ENCODE assay signal across 8 cellular contexts in genomic region chr16:351804-352520, GRCh38. TPM values are rescaled to one million over a fixed set of nuclear protein-coding genes. Genes with fewer than 3 reads are reported as not detected.
A peak's percentile ranks its signal among the peaks of the same experiment; 100 is the strongest.
DNase-seq lines count a peak whose midpoint lies in the region; ATAC-seq, FAIRE-seq and TF ChIP-seq lines count a peak whose summit lies in the region.

No MANE protein-coding gene starts in this region.

- peak overlapping the region; percentile 96 for H3K4me3 ChIP-seq in GM12878
- H3K4me3 ChIP-seq in stomach smooth muscle (ENCODE audit: low read length in 2 of 2) = peak overlapping the region; percentile 55 to 72

- DNase-seq in LHCN-M2 (ENCODE audit: low read depth) = peak; percentile 13
- DNase-seq in GM12878 (ENCODE audit: low read depth, low spot score) = no peak
- DNase-seq in left kidney (ENCODE audit: low read depth, low spot score) = peak; percentile 58
- DNase-seq in NCI-H1436 (lab: John Stamatoyannopoulos, UW) = no peak
- no peak for DNase-seq in putamen (ENCODE audit: low spot score)

- CTCF ChIA-PET in GM12878 (lab: Yijun Ruan, JAX) = interaction anchor here (1.0 to 3.3 kb wide), 2 partner anchors 10 to 245 kb away, joined by 3 to 12 read pairs; no protein-coding TSS in a partner anchor

- FAIRE-seq in GM12878 (lab: Jason Lieb, UNC) = no peak

- peaks cover 13% of the 10 kb centered on the region; the same call in 1 of the 2 replicates for H3K4me1 ChIP-seq in ES-I3 (ENCODE audit: insufficient read depth, low read length)
- H3K4me1 ChIP-seq in GM12878 (ENCODE audit: control insufficient read depth, insufficient read depth, low read length) = peaks cover 21% of the 10 kb centered on the region
- peaks cover 10% of the 10 kb centered on the region for H3K4me1 ChIP-seq in stomach smooth muscle (ENCODE audit: control insufficient read depth, insufficient read depth, low read length)

- ATAC-seq in GM21529 (IDR thresholded peaks at IDR 0.05; ENCODE audit: unreplicated experiment) = peak; percentile 16
- no peak for ATAC-seq in GM12878

- peaks cover 31% of the 10 kb centered on the region for H3K79me2 ChIP-seq in GM12878 (ENCODE audit: control insufficient read depth, insufficient read depth, low read length)

- TF ChIP-seq RAD21 in GM12878 (IDR thresholded peaks at IDR 0.05; ENCODE audit: insufficient read depth, low read depth, low read length) = no peak

- H4K20me1 ChIP-seq in GM12878 (ENCODE audit: control insufficient read depth, insufficient read depth) = no peaks in the 10 kb centered on the region

- TF ChIP-seq EP300 in GM12878 (IDR thresholded peaks at IDR 0.05; ENCODE audit: borderline replicate concordance in 1 of 2, control insufficient read depth in 1 of 2, low read depth in 2 of 2, low read length in 2 of 2) = no peak

- H3K4me2 ChIP-seq in GM12878 (ENCODE audit: control insufficient read depth, insufficient read depth) = peak overlapping the region; percentile 82

- H3K9me3 ChIP-seq in ES-I3 (ENCODE audit: control insufficient read depth, insufficient read depth, low read length) (no peaks in the 10 kb centered on the region), GM12878 (replicated peaks; ENCODE audit: control insufficient read depth, insufficient read depth, low read length) (no peaks in the 10 kb centered on the region), stomach smooth muscle (ENCODE audit: control insufficient read depth in 2 of 2, low read length in 2 of 2) (no peaks in the 10 kb centered on the region)

- intact Hi-C loops in GM12878 (cut with micrococcal nuclease; ENCODE audit: unreplicated experiment) = no loop called here

- H3K36me3 ChIP-seq in ES-I3 (ENCODE audit: insufficient read depth, low read length) = no peaks in the 10 kb centered on the region; the same call in 1 of the 2 replicates
- no peaks in the 10 kb centered on the region for H3K36me3 ChIP-seq in GM12878 (ENCODE audit: control insufficient read depth in 2 of 2, insufficient read depth in 2 of 2, low read length in 1 of 2)
- no peaks in the 10 kb centered on the region for H3K36me3 ChIP-seq in stomach smooth muscle (ENCODE audit: control insufficient read depth in 2 of 2, insufficient read depth in 2 of 2, low read length in 2 of 2)

- H3K9ac ChIP-seq in ES-I3 (ENCODE audit: low read depth, low read length) = peak overlapping the region; percentile 73
- H3K9ac ChIP-seq in GM12878 (ENCODE audit: control insufficient read depth, insufficient read depth, low read length) = peak overlapping the region; percentile 73
- H3K9ac ChIP-seq in stomach smooth muscle (ENCODE audit: low read length in 2 of 2) = peak overlapping the region; percentile 67 to 74

- H3K27ac ChIP-seq in GM12878 (ENCODE audit: control insufficient read depth, insufficient read depth) (peak overlapping the region; percentile 48), stomach smooth muscle (ENCODE audit: low read length) (no peak overlapping the region)

- H2AFZ ChIP-seq in GM12878 (ENCODE audit: control insufficient read depth, low read depth, low read length) = peak overlapping the region; percentile 34; the same call in 1 of the 2 replicates

- no TSS peak for BruUV-seq in GM12878 (replicated peaks; lab: Mats Ljungman, UMichigan)

- no peaks in the 10 kb centered on the region for H3K27me3 ChIP-seq in GM12878 (replicated peaks in 1 of 2; ENCODE audit: control insufficient read depth in 2 of 2, insufficient read depth in 2 of 2, low read length in 1 of 2)
- no peaks in the 10 kb centered on the region for H3K27me3 ChIP-seq in stomach smooth muscle (ENCODE audit: control insufficient read depth in 1 of 2, insufficient read depth in 2 of 2, low read length in 2 of 2)

- WGBS in GM12878 (ENCODE audit: insufficient coverage, insufficient replicate concordance, low lambda C conversion rate, missing lambda C conversion rate) = 2% methylated on average over 33 of the region's 95 CpGs

- RAD21 ChIA-PET in GM12878 (lab: Charles Lee; ENCODE audit: unreplicated experiment) = interaction anchor here (0.6 to 4.0 kb wide), 12 partner anchors 11 to 211 kb away, joined by 3 to 28 read pairs (median 4); partner anchors contain the start of genes FAM234A and LUC7L

- SMC1A ChIA-PET in GM12878 (lab: Charles Lee; ENCODE audit: uncharacterized antibody, unreplicated experiment) = interaction anchor here (1.8 kb wide), 1 partner anchor 117 kb away, joined by 5 read pairs; the partner anchor contains the start of gene FAM234A

- no peak for TF ChIP-seq CTCF in GM12878 (IDR thresholded peaks at IDR 0.05 in 2 of 3, conservative IDR thresholded peaks at IDR 0.05 in 1 of 3; ENCODE audit: control insufficient read depth in 2 of 3, extremely low read depth in 1 of 3, insufficient read depth in 1 of 3, low read depth in 3 of 3, low read length in 3 of 3)

- in situ Hi-C loops in GM12878 (cut with MboI) = no loop called here

- no peak for TF ChIP-seq POLR2A in GM12878 (IDR thresholded peaks at IDR 0.05; ENCODE audit: low read depth, low read length)

- POLR2A ChIA-PET in GM12878 (lab: Charles Lee) = interaction anchor here (0.5 to 4.8 kb wide), 8 partner anchors 19 to 295 kb away, joined by 3 to 33 read pairs (median 6); partner anchors contain the start of genes FAM234A, MRPL28 and PGAP6

RNA-seq across cellular contexts. Expression of gene AXIN1, which starts 0.6 kb away (rescaled TPM):
- total RNA-seq in LHCN-M2 (2014; rRNA removed) (21.6 and 22.8 TPM in 2 replicates), GM12878 (2014; rRNA removed) (19.1 and 19.9 TPM in 2 replicates), GM12878 (2014; rRNA removed; fragmentation: Illumina TruSeq; extraction: Trizol) (11.0 and 11.5 TPM in 2 replicates), GM12878 (2021) (25.4 and 27.1 TPM in 2 replicates)
- 9.9 TPM for polyA plus RNA-seq in LHCN-M2 (2012)
- total RNA-seq in GM12878 (2013; cell fraction: nucleolus; rRNA removed) = 38.0 and 46.9 TPM in 2 replicates
- polyA plus RNA-seq in GM12878 (2011; ENCODE audit: low read depth) = 4.6 TPM
- polyA plus RNA-seq in GM12878 (2011; rRNA removed) (4.7 and 6.0 TPM in 2 replicates), GM12878 (2014; fragmentation: Illumina TruSeq; extraction: Trizol) (3.8 and 9.3 TPM in 2 replicates), GM12878 (2014; fragmentation: Nextera tagmentation; extraction: Ambion mirVana) (under 1 TPM; 0.26 to 0.68 TPM), GM12878 (2014; rRNA removed) (17.2 and 19.2 TPM in 2 replicates), GM12878 (2016; fragmentation: Nextera tagmentation; extraction: Ambion mirVana) (1 to 10 TPM; 1.5 to 2.6 TPM)
- polyA plus RNA-seq in GM12878 (2011; cell fraction: cytosol; rRNA removed) = 10.6 and 14.2 TPM in 2 replicates
- 23.2 and 31.8 TPM in 2 replicates for polyA plus RNA-seq in GM12878 (2011; cell fraction: nucleus; rRNA removed)
- polyA plus RNA-seq in GM12878 (2012) = 12.8 and 13.0 TPM in 2 replicates
- polyA minus RNA-seq in GM12878 (2011; rRNA and poly(A)+ RNA removed) = 6.1 and 13.8 TPM in 2 replicates
- 7.1 and 7.8 TPM in 2 replicates for polyA minus RNA-seq in GM12878 (2011; cell fraction: cytosol; rRNA and poly(A)+ RNA removed)
- 7.9 and 11.8 TPM in 2 replicates for polyA minus RNA-seq in GM12878 (2011; cell fraction: nucleus; rRNA and poly(A)+ RNA removed)

RNA-seq across cellular contexts. Expression of gene MRPL28, which starts 18.4 kb away (rescaled TPM):
- total RNA-seq in LHCN-M2 (2014; rRNA removed) (135 and 156 TPM in 2 replicates), GM12878 (2014; rRNA removed) (146 and 151 TPM in 2 replicates), GM12878 (2014; rRNA removed; fragmentation: Illumina TruSeq; extraction: Trizol) (70.1 and 75.0 TPM in 2 replicates), GM12878 (2021) (107 and 115 TPM in 2 replicates)
- 196 TPM for polyA plus RNA-seq in LHCN-M2 (2012)
- 15.1 and 16.4 TPM in 2 replicates for total RNA-seq in GM12878 (2013; cell fraction: nucleolus; rRNA removed)
- polyA plus RNA-seq in GM12878 (2011; ENCODE audit: low read depth) = 33.5 TPM
- polyA plus RNA-seq in GM12878 (2011; rRNA removed) (74.1 and 113 TPM in 2 replicates), GM12878 (2014; fragmentation: Illumina TruSeq; extraction: Trizol) (33.3 and 105 TPM in 2 replicates), GM12878 (2014; fragmentation: Nextera tagmentation; extraction: Ambion mirVana) (10 to 100 TPM in 1 of 2 experiments, 1 to 10 TPM in 1; 1.6 to 17.9 TPM), GM12878 (2014; rRNA removed) (169 and 186 TPM in 2 replicates), GM12878 (2016; fragmentation: Nextera tagmentation; extraction: Ambion mirVana) (100 to 1,000 TPM; 165 to 185 TPM)
- polyA plus RNA-seq in GM12878 (2011; cell fraction: cytosol; rRNA removed) = 182 and 250 TPM in 2 replicates
- 108 and 155 TPM in 2 replicates for polyA plus RNA-seq in GM12878 (2011; cell fraction: nucleus; rRNA removed)
- polyA plus RNA-seq in GM12878 (2012) = 66.3 and 76.9 TPM in 2 replicates
- 49.0 and 63.2 TPM in 2 replicates for polyA minus RNA-seq in GM12878 (2011; rRNA and poly(A)+ RNA removed)
- 25.3 and 25.8 TPM in 2 replicates for polyA minus RNA-seq in GM12878 (2011; cell fraction: cytosol; rRNA and poly(A)+ RNA removed)
- polyA minus RNA-seq in GM12878 (2011; cell fraction: nucleus; rRNA and poly(A)+ RNA removed) = 11.0 and 16.1 TPM in 2 replicates

RNA-seq across cellular contexts. Expression of gene PGAP6, which starts 29.8 kb away (rescaled TPM):
- total RNA-seq in LHCN-M2 (2014; rRNA removed) = 72.4 and 90.2 TPM in 2 replicates
- polyA plus RNA-seq in LHCN-M2 (2012) = 117 TPM
- total RNA-seq in GM12878 (2013; cell fraction: nucleolus; rRNA removed) = 38.0 and 48.1 TPM in 2 replicates
- total RNA-seq in GM12878 (2014; rRNA removed) = 42.5 and 48.8 TPM in 2 replicates
- 19.7 and 24.2 TPM in 2 replicates for total RNA-seq in GM12878 (2014; rRNA removed; fragmentation: Illumina TruSeq; extraction: Trizol)
- total RNA-seq in GM12878 (2021) = 40.7 and 43.5 TPM in 2 replicates
- 8.8 TPM for polyA plus RNA-seq in GM12878 (2011; ENCODE audit: low read depth)
- 10.9 and 32.0 TPM in 2 replicates for polyA plus RNA-seq in GM12878 (2011; rRNA removed)
- 87.8 and 103 TPM in 2 replicates for polyA plus RNA-seq in GM12878 (2011; cell fraction: cytosol; rRNA removed)
- polyA plus RNA-seq in GM12878 (2011; cell fraction: nucleus; rRNA removed) = 103 and 128 TPM in 2 replicates
- 28.8 and 33.5 TPM in 2 replicates for polyA plus RNA-seq in GM12878 (2012)
- 2.8 and 12.6 TPM in 2 replicates for polyA plus RNA-seq in GM12878 (2014; fragmentation: Illumina TruSeq; extraction: Trizol)
- 1 to 10 TPM in 1 of 2 experiments, under 1 TPM in 1; 0.76 to 2.9 TPM for polyA plus RNA-seq in GM12878 (2014; fragmentation: Nextera tagmentation; extraction: Ambion mirVana)
- 44.4 and 58.3 TPM in 2 replicates for polyA plus RNA-seq in GM12878 (2014; rRNA removed)
- 1 to 10 TPM; 3.7 to 5.6 TPM for polyA plus RNA-seq in GM12878 (2016; fragmentation: Nextera tagmentation; extraction: Ambion mirVana)
- 79.7 and 138 TPM in 2 replicates for polyA minus RNA-seq in GM12878 (2011; rRNA and poly(A)+ RNA removed)
- 32.0 and 38.6 TPM in 2 replicates for polyA minus RNA-seq in GM12878 (2011; cell fraction: cytosol; rRNA and poly(A)+ RNA removed)
- 24.1 and 43.6 TPM in 2 replicates for polyA minus RNA-seq in GM12878 (2011; cell fraction: nucleus; rRNA and poly(A)+ RNA removed)

RNA-seq across cellular contexts. Expression of gene NME4, which starts 45.0 kb away (rescaled TPM):
- total RNA-seq in LHCN-M2 (2014; rRNA removed) (142 and 186 TPM in 2 replicates), GM12878 (2014; rRNA removed) (123 and 142 TPM in 2 replicates), GM12878 (2014; rRNA removed; fragmentation: Illumina TruSeq; extraction: Trizol) (60.4 and 63.0 TPM in 2 replicates), GM12878 (2021) (133 and 141 TPM in 2 replicates)
- 336 TPM for polyA plus RNA-seq in LHCN-M2 (2012)
- 20.8 and 21.3 TPM in 2 replicates for total RNA-seq in GM12878 (2013; cell fraction: nucleolus; rRNA removed)
- polyA plus RNA-seq in GM12878 (2011; ENCODE audit: low read depth) = 39.2 TPM
- polyA plus RNA-seq in GM12878 (2011; rRNA removed) (5.0 and 11.1 TPM in 2 replicates), GM12878 (2014; fragmentation: Illumina TruSeq; extraction: Trizol) (28.2 and 60.5 TPM in 2 replicates), GM12878 (2014; fragmentation: Nextera tagmentation; extraction: Ambion mirVana) (10 to 100 TPM; 11.0 to 15.3 TPM), GM12878 (2014; rRNA removed) (235 and 245 TPM in 2 replicates), GM12878 (2016; fragmentation: Nextera tagmentation; extraction: Ambion mirVana) (100 to 1,000 TPM; 132 to 161 TPM)
- 14.1 and 21.2 TPM in 2 replicates for polyA plus RNA-seq in GM12878 (2011; cell fraction: cytosol; rRNA removed)
- polyA plus RNA-seq in GM12878 (2011; cell fraction: nucleus; rRNA removed) = 11.7 and 12.6 TPM in 2 replicates
- 101 and 103 TPM in 2 replicates for polyA plus RNA-seq in GM12878 (2012)
- polyA minus RNA-seq in GM12878 (2011; rRNA and poly(A)+ RNA removed) = 2.3 and 4.6 TPM in 2 replicates
- 12.4 and 18.3 TPM in 2 replicates for polyA minus RNA-seq in GM12878 (2011; cell fraction: cytosol; rRNA and poly(A)+ RNA removed)
- polyA minus RNA-seq in GM12878 (2011; cell fraction: nucleus; rRNA and poly(A)+ RNA removed) = 1.5 and 2.6 TPM in 2 replicates

RNA-seq across cellular contexts. Expression of gene DECR2, which starts 49.7 kb away (rescaled TPM):
- total RNA-seq in LHCN-M2 (2014; rRNA removed) = 18.8 and 22.6 TPM in 2 replicates
- polyA plus RNA-seq in LHCN-M2 (2012) = 28.2 TPM
- total RNA-seq in GM12878 (2013; cell fraction: nucleolus; rRNA removed) = 5.9 and 9.1 TPM in 2 replicates
- 7.2 and 8.0 TPM in 2 replicates for total RNA-seq in GM12878 (2014; rRNA removed)
- total RNA-seq in GM12878 (2014; rRNA removed; fragmentation: Illumina TruSeq; extraction: Trizol) = 4.0 and 4.7 TPM in 2 replicates
- 13.0 and 13.1 TPM in 2 replicates for total RNA-seq in GM12878 (2021)
- 4.2 TPM for polyA plus RNA-seq in GM12878 (2011; ENCODE audit: low read depth)
- polyA plus RNA-seq in GM12878 (2011; rRNA removed) = 2.0 TPM in 2 replicates
- polyA plus RNA-seq in GM12878 (2011; cell fraction: cytosol; rRNA removed) = 4.1 and 7.0 TPM in 2 replicates
- polyA plus RNA-seq in GM12878 (2011; cell fraction: nucleus; rRNA removed) = 15.3 and 20.1 TPM in 2 replicates
- polyA plus RNA-seq in GM12878 (2012) = 5.8 and 8.8 TPM in 2 replicates
- polyA plus RNA-seq in GM12878 (2014; fragmentation: Illumina TruSeq; extraction: Trizol) = 2.9 and 3.1 TPM in 2 replicates
- 1 to 10 TPM in 1 of 2 experiments, under 1 TPM in 1; 0.53 to 1.8 TPM for polyA plus RNA-seq in GM12878 (2014; fragmentation: Nextera tagmentation; extraction: Ambion mirVana)
- polyA plus RNA-seq in GM12878 (2014; rRNA removed) = 20.3 and 21.5 TPM in 2 replicates
- polyA plus RNA-seq in GM12878 (2016; fragmentation: Nextera tagmentation; extraction: Ambion mirVana) = 10 to 100 TPM; 16.1 to 16.4 TPM
- polyA minus RNA-seq in GM12878 (2011; rRNA and poly(A)+ RNA removed) = 0.80 and 0.98 TPM in 2 replicates
- polyA minus RNA-seq in GM12878 (2011; cell fraction: cytosol; rRNA and poly(A)+ RNA removed) = 3.9 and 4.1 TPM in 2 replicates
- 1.5 and 2.6 TPM in 2 replicates for polyA minus RNA-seq in GM12878 (2011; cell fraction: nucleus; rRNA and poly(A)+ RNA removed)

Comparison
In these comparisons a context has a peak if more than half of its experiments do, and no peak if none do; other contexts are left out.
1. DNase-seq: peak in LHCN-M2 (single experiment) and left kidney (single experiment); none in GM12878 (single experiment), NCI-H1436 (single experiment) and putamen (single experiment).
2. Peak in every context shown above with its lines, with median percentiles within 50 percentile points of each other: H3K9ac ChIP-seq.